Comparison of ENCODE assay signal across 12 cellular contexts in the genomic region with DNA sequence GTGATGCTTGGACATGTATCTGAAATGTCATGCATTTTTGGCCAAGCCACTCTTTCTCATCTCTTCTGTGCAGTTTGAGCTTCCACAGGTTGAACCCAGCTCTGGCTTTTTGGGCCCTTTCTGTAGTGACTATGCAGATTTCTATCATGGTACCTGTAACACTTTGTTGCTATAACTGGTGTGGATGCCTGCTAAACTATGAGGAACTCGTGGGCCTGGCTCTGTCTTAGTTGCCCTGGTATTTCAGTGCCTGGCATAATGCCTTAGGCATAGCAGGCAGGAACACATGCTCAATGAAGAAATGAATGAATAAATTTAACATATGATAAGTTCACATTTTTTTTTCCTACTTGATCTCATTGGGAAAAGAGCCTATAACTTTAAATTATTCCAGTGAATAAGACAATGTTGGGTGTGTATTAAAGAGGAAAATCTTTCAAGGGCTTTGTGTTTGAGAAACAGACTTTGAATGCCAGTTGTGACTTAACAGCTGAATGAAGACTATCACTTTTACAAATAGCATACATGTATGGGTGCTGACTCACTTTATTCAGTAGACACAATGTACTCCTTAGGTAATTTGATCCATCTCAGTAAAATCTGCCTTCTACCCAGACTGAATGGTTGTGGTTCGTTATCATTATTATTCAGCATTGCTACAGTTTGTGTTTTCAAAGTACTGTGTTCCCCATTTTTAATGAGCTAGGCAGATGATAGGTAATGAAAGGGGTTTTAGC.
DNase-seq lines count a peak whose midpoint lies in the region; ATAC-seq and TF ChIP-seq lines count a peak whose summit lies in the region.
"Had no signal": no experiment of that assay in that cellular context is flagged by ENCODE, and none has a peak within 500 bp of the region (broad histone marks: within the 10 kb centered on the region; RNA-seq: fewer than 3 reads in every experiment).

No MANE protein-coding gene starts in this region.

- no peak overlapping the region for H3K27ac ChIP-seq in caudate nucleus (ENCODE audit: low read depth, low read length)

- TF ChIP-seq CTCF in epithelial cell of esophagus (IDR thresholded peaks at IDR 0.05; ENCODE audit: insufficient read depth, low read depth, low read length, missing control alignments) (no peak), omental fat pad (IDR thresholded peaks at IDR 0.05) (no peak)

- H3K4me3 ChIP-seq in epithelial cell of esophagus (ENCODE audit: low read length) = no peak overlapping the region
- H3K4me3 ChIP-seq: mucosa of descending colon had no signal

- DNase-seq in GM03348 (ENCODE audit: low spot score) (peak; percentile 85), RPMI7951 (ENCODE audit: low read depth) (peak; percentile 91), epithelial cell of esophagus (ENCODE audit: low read depth) (peak; percentile 86), omental fat pad (ENCODE audit: low spot score) (no peak), NCI-H146 treated with DMSO at 0.1 percent for 48 hours (lab: John Stamatoyannopoulos, UW; ENCODE audit: unreplicated experiment) (no peak), caudate nucleus (lab: John Stamatoyannopoulos, UW) (no peak)
- no peak for DNase-seq in activated CD4-positive, alpha-beta T cell treated with anti-CD3 and anti-CD28 coated beads for 4 hours
- DNase-seq: activated B cell treated with CpG ODN at 0.5 μM for 24 hours; activated naive CD4-positive, alpha-beta T cell treated with anti-CD3 and anti-CD28 coated beads, Interleukin-2, amount 10 ng/mL, durations not matched to agents 7 days and 5 days; mucosa of descending colon; NCI-H748 treated with DMSO at 0.1 percent for 48 hours had no signal

- peak; percentile 89 for ATAC-seq in omental fat pad (ENCODE audit: low FRiP score)
- no peak for ATAC-seq in HG03520 (IDR thresholded peaks at IDR 0.05; ENCODE audit: unreplicated experiment)

Comparison
In these comparisons a context has a peak if more than half of its experiments do, and no peak if none do; other contexts are left out.
1. DNase-seq: peak in GM03348 (single experiment), RPMI7951 (single experiment) and epithelial cell of esophagus (single experiment); none in omental fat pad (single experiment), NCI-H146 treated with DMSO at 0.1 percent for 48 hours (single experiment), caudate nucleus (0 of 61) and activated CD4-positive, alpha-beta T cell treated with anti-CD3 and anti-CD28 coated beads for 4 hours (0 of 2).